Comparison of ENCODE assay signal across 8 cellular contexts in the genomic region with DNA sequence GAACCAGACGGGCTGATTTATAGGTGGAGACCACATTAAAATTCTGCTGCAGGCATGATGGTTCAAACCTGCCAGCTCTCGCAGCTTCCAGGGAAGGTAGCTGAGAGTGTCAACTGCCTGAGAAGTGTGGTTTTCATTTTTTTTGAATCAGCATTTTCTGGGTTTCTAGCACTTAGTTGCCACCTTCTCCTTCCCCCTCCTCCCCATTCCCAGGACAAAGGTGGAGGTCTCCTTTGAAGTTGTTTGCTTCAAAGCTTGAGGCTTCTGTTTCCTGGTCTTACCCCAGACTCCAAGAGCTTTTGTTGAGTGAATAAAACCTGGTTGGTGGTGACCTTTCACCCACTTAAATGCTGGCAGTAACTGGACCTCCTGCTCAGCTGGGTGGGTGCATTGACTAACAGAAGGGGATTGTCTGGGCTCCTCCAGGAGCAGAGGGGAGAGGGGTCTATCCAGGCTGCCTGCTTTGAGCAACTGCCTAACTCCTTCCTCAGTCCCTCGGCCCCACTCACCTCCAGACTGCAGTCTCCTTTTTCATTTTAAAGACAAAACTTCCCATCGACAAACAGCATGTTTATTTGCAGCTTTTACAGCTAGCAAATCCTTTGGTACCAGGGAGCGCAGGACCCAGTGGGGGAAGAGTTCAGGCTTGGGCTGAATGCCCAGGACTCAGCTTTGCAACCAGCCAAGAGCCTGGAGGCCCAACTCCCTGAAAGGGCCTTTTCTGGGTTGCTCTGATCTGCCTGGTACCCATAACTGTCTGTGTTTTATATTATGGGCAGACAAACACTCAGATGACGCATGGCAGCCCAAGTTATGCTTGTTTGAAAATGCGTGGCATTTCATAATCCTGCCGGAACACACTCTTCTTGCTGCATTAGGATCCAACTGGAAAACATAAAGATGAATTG.
DNase-seq lines count a peak whose midpoint lies in the region; TF ChIP-seq lines count a peak whose summit lies in the region.

No MANE protein-coding gene starts in this region.

- CTCF ChIA-PET in HEK293T (lab: Yijun Ruan, JAX): interaction anchor here (0.6 to 3.6 kb wide), 6 partner anchors 8 to 189 kb away, joined by 3 to 24 read pairs (median 3); no protein-coding TSS in a partner anchor

- peak overlapping the region in 4 of 7 experiments; percentile 62 to 85 (median 66) for H3K4me3 ChIP-seq in skin epidermis

- H3K27ac ChIP-seq in skin epidermis: peak overlapping the region in 20 of 21 experiments; percentile 33 to 100 (median 68)

- POLR2A ChIA-PET in HEK293T (lab: Yijun Ruan, JAX): interaction anchor here (0.7 to 7.9 kb wide), 37 partner anchors 12 to 373 kb away, joined by 3 to 99 read pairs (median 4); partner anchors contain the start of genes LDAH and SDC1

- no peak for DNase-seq in HEK293T (ENCODE audit: extremely low spot score)
- peak; percentile 71 for DNase-seq in brain pericyte (ENCODE audit: low read depth, low spot score)
- DNase-seq in inferior parietal cortex (ENCODE audit: extremely low spot score): peak; percentile 89
- no peak for DNase-seq in Kasumi-1 (lab: John Stamatoyannopoulos, UW)
- DNase-seq in UCSD-AML1 (lab: John Stamatoyannopoulos, UW; ENCODE audit: unreplicated experiment): no peak
- no peak for DNase-seq in NCI-H2196 treated with DMSO at 0.1 percent for 48 hours (lab: John Stamatoyannopoulos, UW; ENCODE audit: unreplicated experiment)
- no peak for DNase-seq in NCI-H1694 treated with DMSO at 0.1 percent for 48 hours (lab: John Stamatoyannopoulos, UW)

TF ChIP-seq in HEK293T, 16 proteins besides CTCF, POLR2A, EP300 and RAD21:
- TF ChIP-seq ZNF384 (IDR thresholded peaks at IDR 0.05) (no peak), FOXK2 (IDR thresholded peaks at IDR 0.05) (no peak), ARNT (IDR thresholded peaks at IDR 0.05) (no peak), PKNOX1 (IDR thresholded peaks at IDR 0.05) (peak; percentile 82; the same call in 1 of the 2 replicates), NFRKB (IDR thresholded peaks at IDR 0.05) (no peak), TARDBP (IDR thresholded peaks at IDR 0.05) (no peak)
TF ChIP-seq in HEK293T: peak in this region for 1.

Comparison
In these comparisons a context has a peak if more than half of its experiments do, and no peak if none do; other contexts are left out.
1. DNase-seq: peak in brain pericyte (single experiment) and inferior parietal cortex (single experiment); none in HEK293T (single experiment), Kasumi-1 (0 of 2), UCSD-AML1 (single experiment), NCI-H2196 treated with DMSO at 0.1 percent for 48 hours (single experiment) and NCI-H1694 treated with DMSO at 0.1 percent for 48 hours (single experiment).